ENCODE assay signal across 8 cellular contexts in the genomic region with DNA sequence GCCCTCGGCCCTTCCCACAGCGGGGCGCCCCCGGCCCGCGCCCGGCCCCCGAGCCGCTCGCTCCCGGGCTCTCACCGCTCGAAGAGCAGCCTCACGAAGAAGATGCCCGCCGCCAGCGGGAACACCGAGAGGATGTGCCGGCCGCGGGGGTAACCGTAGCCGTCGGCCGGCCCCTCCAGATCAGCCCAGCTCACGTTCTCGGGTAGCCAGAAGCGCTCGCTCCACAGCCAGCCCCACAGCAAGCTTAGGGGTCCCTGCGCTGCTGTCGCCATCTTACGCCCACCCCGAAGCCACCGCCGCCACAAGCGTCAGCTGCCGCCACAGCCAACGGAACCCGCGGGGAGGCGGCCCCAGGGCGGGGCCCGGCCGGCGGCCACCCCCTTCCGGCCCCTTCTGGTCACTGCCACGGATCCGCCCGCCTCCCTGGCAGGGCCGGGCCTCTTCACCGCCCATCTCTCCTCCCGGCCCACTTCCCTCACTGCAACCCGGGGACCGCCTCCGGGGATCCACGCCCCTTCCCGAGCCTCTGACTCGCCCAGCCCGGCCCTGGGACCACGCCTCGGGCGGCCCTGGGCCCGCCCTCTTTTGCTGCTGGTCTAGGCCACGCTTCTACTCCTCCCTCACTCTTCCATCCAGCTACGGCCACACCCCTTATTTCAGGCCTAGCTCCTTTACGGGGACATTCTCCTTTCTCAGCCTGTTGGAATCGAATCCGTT. TPM values are rescaled to one million over a fixed set of nuclear protein-coding genes. Genes with fewer than 3 reads are reported as not detected.
DNase-seq lines count a peak whose midpoint lies in the region; ATAC-seq lines count a peak whose summit lies in the region.

A gene with protein sequence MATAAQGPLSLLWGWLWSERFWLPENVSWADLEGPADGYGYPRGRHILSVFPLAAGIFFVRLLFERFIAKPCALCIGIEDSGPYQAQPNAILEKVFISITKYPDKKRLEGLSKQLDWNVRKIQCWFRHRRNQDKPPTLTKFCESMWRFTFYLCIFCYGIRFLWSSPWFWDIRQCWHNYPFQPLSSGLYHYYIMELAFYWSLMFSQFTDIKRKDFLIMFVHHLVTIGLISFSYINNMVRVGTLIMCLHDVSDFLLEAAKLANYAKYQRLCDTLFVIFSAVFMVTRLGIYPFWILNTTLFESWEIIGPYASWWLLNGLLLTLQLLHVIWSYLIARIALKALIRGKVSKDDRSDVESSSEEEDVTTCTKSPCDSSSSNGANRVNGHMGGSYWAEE (minus strand): TSS at position 344 of the 717 bp plus-strand sequence. CDS start 72 bp downstream, at position 272.

- peaks cover 0 to 34% (median 20%) of the 10 kb centered on the region in 11 experiments; a peak in 15 of 22 replicates for H4K20me1 ChIP-seq in BLaER1 treated with 17β-estradiol and CSF1 and Interleukin-3, amounts not matched to agents 10 nM and 100 nM

- ATAC-seq in GM19351 (IDR thresholded peaks at IDR 0.05; ENCODE audit: unreplicated experiment) (peak; percentile 98), HG03521 (IDR thresholded peaks at IDR 0.05; ENCODE audit: unreplicated experiment) (peak; percentile 99), left lobe of liver (peak; percentile 99)

- H3K27ac ChIP-seq in BLaER1 treated with 17β-estradiol and CSF1 and Interleukin-3, amounts not matched to agents 10 nM and 100 nM = peak within 1 kb of the TSS; percentile 80 to 98 (median 94)

- peaks cover 19 to 48% (median 34%) of the 10 kb centered on the region in 10 experiments for H3K4me1 ChIP-seq in BLaER1 treated with 17β-estradiol and CSF1 and Interleukin-3, amounts not matched to agents 10 nM and 100 nM

- DNase-seq in NCI-H748 (lab: John Stamatoyannopoulos, UW; ENCODE audit: unreplicated experiment) = peak; percentile 99
- peak; percentile 93 for DNase-seq in activated CD4-positive, alpha-beta T cell treated with anti-CD3 and anti-CD28 coated beads, Interleukin-2, amount 50 U/mL, for 1 hour
- DNase-seq in dedifferentiated amniotic fluid mesenchymal stem cell (ENCODE audit: extremely low spot score) = peak; percentile 98
- DNase-seq in left lobe of liver (ENCODE audit: low spot score) = peak; percentile 99
- peak; percentile 88 for DNase-seq in stimulated activated CD4-positive, alpha-beta T cell treated with anti-CD3 and anti-CD28 coated beads, Interleukin-2, amount 100 ng/mL, for 4 hours (ENCODE audit: low read depth)

- peak within 1 kb of the TSS; percentile 82 to 96 (median 89) for H3K4me2 ChIP-seq in BLaER1 treated with 17β-estradiol and CSF1 and Interleukin-3, amounts not matched to agents 10 nM and 100 nM

- peaks cover 0 to 21% (median 0%) of the 10 kb centered on the region in 11 experiments; a peak in 8 of 22 replicates for H3K36me3 ChIP-seq in BLaER1 treated with 17β-estradiol and CSF1 and Interleukin-3, amounts not matched to agents 10 nM and 100 nM

- peak within 1 kb of the TSS; percentile 85 to 97 (median 94) for H3K9ac ChIP-seq in BLaER1 treated with 17β-estradiol and CSF1 and Interleukin-3, amounts not matched to agents 10 nM and 100 nM

- H3K27me3 ChIP-seq in BLaER1 treated with 17β-estradiol and CSF1 and Interleukin-3, amounts not matched to agents 10 nM and 100 nM = no peaks in the 10 kb centered on the region

- peak within 1 kb of the TSS; percentile 67 to 98 (median 90) for H3K4me3 ChIP-seq in BLaER1 treated with 17β-estradiol and CSF1 and Interleukin-3, amounts not matched to agents 10 nM and 100 nM

- H3K9me3 ChIP-seq in BLaER1 treated with 17β-estradiol and CSF1 and Interleukin-3, amounts not matched to agents 10 nM and 100 nM (replicated peaks in 1 of 11) = peaks cover 0 to 23% (median 0%) of the 10 kb centered on the region in 11 experiments; a peak in 8 of 22 replicates

RNA-seq across cellular contexts. Expression of the gene that starts here (rescaled TPM):
- 6.5 TPM for total RNA-seq in left lobe of liver

Comparison
In these comparisons a context has a peak if more than half of its experiments do, and no peak if none do; other contexts are left out.
1. Peak in every context shown above with its lines: DNase-seq, ATAC-seq, H3K4me3 ChIP-seq and H3K27ac ChIP-seq.